Comparison of ENCODE assay signal across 9 cellular contexts in the genomic region with DNA sequence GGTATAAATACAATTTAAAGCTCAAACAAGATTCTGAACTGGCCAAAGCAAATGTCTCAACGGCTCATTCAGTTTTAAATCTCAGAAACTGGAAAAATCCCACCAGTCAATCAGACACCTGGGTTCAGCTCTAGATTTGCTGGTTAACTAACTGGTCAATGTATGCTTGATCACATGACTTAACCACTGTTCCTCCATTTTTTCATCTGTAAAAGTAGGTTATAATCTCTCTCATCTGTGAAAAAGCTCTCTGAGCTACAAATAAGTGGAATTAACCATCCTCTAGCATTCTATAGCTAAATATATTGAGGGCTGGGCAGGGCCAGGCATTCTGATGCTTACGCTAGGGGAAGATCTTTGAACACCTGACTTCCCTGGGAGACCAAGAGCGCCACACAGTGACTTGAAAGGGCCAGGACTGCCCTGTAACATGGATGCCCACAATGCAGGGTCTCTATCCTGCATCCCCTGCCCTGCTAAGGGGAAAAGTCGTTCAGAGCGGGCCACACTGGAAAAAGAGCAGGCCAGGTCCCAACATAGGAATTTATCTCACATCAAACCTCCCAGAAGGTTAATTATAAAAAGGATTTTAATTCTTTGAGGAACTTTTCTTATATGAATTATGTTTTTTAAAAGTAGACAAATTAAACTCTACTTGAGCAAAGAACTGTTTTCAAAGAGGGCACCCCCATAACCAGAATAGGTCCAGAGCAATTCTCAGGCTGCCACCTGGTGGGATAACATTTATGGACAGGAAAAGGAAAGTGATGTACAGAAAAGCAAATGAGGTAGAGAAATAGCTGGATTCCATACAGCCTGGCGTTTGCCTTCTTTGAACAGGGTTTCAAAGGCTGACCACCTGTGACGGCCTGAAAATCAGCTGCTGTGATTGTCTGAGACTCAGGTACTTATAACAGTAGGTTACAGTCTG. TPM values are rescaled to one million over a fixed set of nuclear protein-coding genes. Genes with fewer than 3 reads are reported as not detected.
DNase-seq lines count a peak whose midpoint lies in the region; ATAC-seq and TF ChIP-seq lines count a peak whose summit lies in the region.
"Had no signal": no experiment of that assay in that cellular context is flagged by ENCODE, and none has a peak within 500 bp of the region (broad histone marks: within the 10 kb centered on the region; RNA-seq: fewer than 3 reads in every experiment).

No MANE protein-coding gene starts in this region.

- H3K4me1 ChIP-seq in H9 (ENCODE audit: insufficient read depth, low read length) (peaks cover 3% of the 10 kb centered on the region), fibroblast of lung (ENCODE audit: control insufficient read depth, extremely low read depth, insufficient read depth, low read length) (peaks cover 6% of the 10 kb centered on the region)

- H3K4me2 ChIP-seq in H9 (ENCODE audit: insufficient read depth, insufficient read length, low read length): peak overlapping the region; percentile 79
- peak overlapping the region; percentile 85 for H3K4me2 ChIP-seq in fibroblast of lung (ENCODE audit: extremely low read depth, insufficient read depth, low read length)
- peak overlapping the region; percentile 69 for H3K4me2 ChIP-seq in neural cell (ENCODE audit: low read length)

- H3K9me3 Mint-ChIP-seq in activated CD4-positive, alpha-beta T cell treated with anti-CD3 and anti-CD28 coated beads for 36 hours (ENCODE audit: low read depth): no peaks in the 10 kb centered on the region
- H3K9me3 Mint-ChIP-seq in H9: no peaks in the 10 kb centered on the region
- H3K9me3 Mint-ChIP-seq in activated CD4-positive, alpha-beta T cell treated with anti-CD3 and anti-CD28 coated beads, Interleukin-2, amount 10 ng/mL, durations not matched to agents 7 days and 5 days: no peaks in the 10 kb centered on the region

- no peak overlapping the region for H3K14ac ChIP-seq in H9 (ENCODE audit: insufficient read depth, low read length)

- H2AFZ ChIP-seq in H9 (ENCODE audit: low read length) (no peak overlapping the region), fibroblast of lung (ENCODE audit: low read length) (no peak overlapping the region), neural cell (ENCODE audit: low read depth, low read length) (no peak overlapping the region)

- CTCF ChIA-PET in activated CD4-positive, alpha-beta T cell treated with anti-CD3 and anti-CD28 coated beads for 36 hours (lab: Charles Lee): interaction anchor here (0.6 to 4.1 kb wide), 27 partner anchors 8 to 850 kb away, joined by 3 to 41 read pairs (median 4); a partner anchor contains a TSS
- CTCF ChIA-PET in activated CD4-positive, alpha-beta T cell treated with anti-CD3 and anti-CD28 coated beads, Interleukin-2, amount 10 ng/mL, durations not matched to agents 7 days and 5 days (lab: Charles Lee): interaction anchor here (0.6 to 2.1 kb wide), 18 partner anchors 8 to 346 kb away, joined by 3 to 4 read pairs (median 3); no protein-coding TSS in a partner anchor

- peak; percentile 24 for ATAC-seq in activated CD4-positive, alpha-beta T cell treated with anti-CD3 and anti-CD28 coated beads for 36 hours
- ATAC-seq in HG02642 (IDR thresholded peaks at IDR 0.05; ENCODE audit: poor library complexity, unreplicated experiment): no peak

- H3K9ac ChIP-seq in H9 (ENCODE audit: extremely low read depth, insufficient read length, low read length): no peak overlapping the region
- H3K9ac ChIP-seq in fibroblast of lung (ENCODE audit: insufficient read depth, low read length): no peak overlapping the region
- H3K9ac ChIP-seq in neural cell (ENCODE audit: low read length): no peak overlapping the region

- H4K91ac ChIP-seq in H9 (ENCODE audit: insufficient read length, low read depth, low read length): no peak overlapping the region

- no peak overlapping the region for H2BK5ac ChIP-seq in H9 (ENCODE audit: insufficient read length, low read length)

- no peak overlapping the region for H4K8ac ChIP-seq in H9 (replicated peaks; ENCODE audit: insufficient read length, low read depth, low read length)

- no peak for TF ChIP-seq EP300 in neural cell (conservative IDR thresholded peaks at IDR 0.05; ENCODE audit: poor library complexity, severe bottlenecking)

- H3K79me2 ChIP-seq in H9 (ENCODE audit: insufficient read depth, low read length): peaks cover 2% of the 10 kb centered on the region; the same call in 1 of the 2 replicates
- H3K79me2 ChIP-seq in fibroblast of lung (ENCODE audit: control insufficient read depth, insufficient read depth, low read length): peaks cover 43% of the 10 kb centered on the region
- peaks cover 46% of the 10 kb centered on the region for H3K79me2 ChIP-seq in neural cell (replicated peaks; ENCODE audit: insufficient read depth, low read length)

- H3K27ac ChIP-seq in H9 (ENCODE audit: insufficient read length, low read depth, low read length): no peak overlapping the region
- H3K27ac ChIP-seq in fibroblast of lung (ENCODE audit: insufficient read depth, low read length): no peak overlapping the region
- H3K27ac ChIP-seq in neural cell (ENCODE audit: low read length): no peak overlapping the region
- H3K27ac ChIP-seq: pancreas had no signal

- peak overlapping the region; percentile 88 for H3K4me3 Mint-ChIP-seq in activated CD4-positive, alpha-beta T cell treated with anti-CD3 and anti-CD28 coated beads for 36 hours
- peak overlapping the region; percentile 90 to 94 for H3K4me3 Mint-ChIP-seq in H9
- H3K4me3 Mint-ChIP-seq in activated CD4-positive, alpha-beta T cell treated with anti-CD3 and anti-CD28 coated beads, Interleukin-2, amount 10 ng/mL, durations not matched to agents 7 days and 5 days: peak overlapping the region; percentile 82

- H4K5ac ChIP-seq in H9 (ENCODE audit: insufficient read length, low read depth, low read length): no peak overlapping the region

- H2BK15ac ChIP-seq in H9 (ENCODE audit: low read depth, low read length): no peak overlapping the region

- peaks cover 12% of the 10 kb centered on the region for H3K36me3 Mint-ChIP-seq in activated CD4-positive, alpha-beta T cell treated with anti-CD3 and anti-CD28 coated beads for 36 hours (ENCODE audit: low read depth)
- peaks cover 5 to 13% (median 11%) of the 10 kb centered on the region in 3 experiments; a peak in 5 of 7 replicates for H3K36me3 Mint-ChIP-seq in H9 (ENCODE audit: insufficient read depth in 1 of 3, low read depth in 3 of 3)
- H3K36me3 Mint-ChIP-seq in activated CD4-positive, alpha-beta T cell treated with anti-CD3 and anti-CD28 coated beads, Interleukin-2, amount 10 ng/mL, durations not matched to agents 7 days and 5 days (ENCODE audit: low read depth): peaks cover 7% of the 10 kb centered on the region

- H3K4ac ChIP-seq in H9 (ENCODE audit: low read depth, low read length): no peak overlapping the region

- H3K18ac ChIP-seq in H9 (ENCODE audit: insufficient read length, low read depth, low read length): no peak overlapping the region

- no peak overlapping the region for H3K23ac ChIP-seq in H9 (ENCODE audit: insufficient read length, low read depth, low read length)

- peak overlapping the region; percentile 52 to 95 (median 60) for H3K4me3 ChIP-seq in fibroblast of lung (replicated peaks in 1 of 4; ENCODE audit: control extremely low read depth in 1 of 4, insufficient read depth in 1 of 4, low read depth in 3 of 4, low read length in 4 of 4)
- peak overlapping the region; percentile 82 for H3K4me3 ChIP-seq in neural cell (ENCODE audit: low read length)

- no peaks in the 10 kb centered on the region for H3F3A ChIP-seq in neural cell (ENCODE audit: insufficient read depth, low read length, poor library complexity, severe bottlenecking)

- H2BK20ac ChIP-seq in H9 (ENCODE audit: low read depth, low read length, poor library complexity, severe bottlenecking): no peak overlapping the region

- peaks cover 2% of the 10 kb centered on the region for H3K27me3 Mint-ChIP-seq in activated CD4-positive, alpha-beta T cell treated with anti-CD3 and anti-CD28 coated beads for 36 hours
- H3K27me3 Mint-ChIP-seq in H9 (ENCODE audit: low read depth): peaks cover 37% of the 10 kb centered on the region
- H3K27me3 Mint-ChIP-seq in activated CD4-positive, alpha-beta T cell treated with anti-CD3 and anti-CD28 coated beads, Interleukin-2, amount 10 ng/mL, durations not matched to agents 7 days and 5 days: peaks cover 24% of the 10 kb centered on the region

- H3K36me3 ChIP-seq in fibroblast of lung (ENCODE audit: control insufficient read depth, insufficient read depth, low read length) (peaks cover 1% of the 10 kb centered on the region), neural cell (ENCODE audit: insufficient read depth, low read length) (no peaks in the 10 kb centered on the region)

- intact Hi-C loops in activated CD4-positive, alpha-beta T cell treated with anti-CD3 and anti-CD28 coated beads for 36 hours (cut with DNase I, micrococcal nuclease): loop anchor here (1.0 to 5.0 kb wide), 13 partner anchors 21 to 617 kb away; a partner anchor contains a TSS

- H3T11ph ChIP-seq in H9 (ENCODE audit: low read length): no peak overlapping the region

- POLR2A ChIA-PET in activated CD4-positive, alpha-beta T cell treated with anti-CD3 and anti-CD28 coated beads for 36 hours (lab: Charles Lee): interaction anchor here (0.6 kb wide), 2 partner anchors 24 to 301 kb away, joined by 4 to 6 read pairs; no protein-coding TSS in a partner anchor
- POLR2A ChIA-PET in activated CD4-positive, alpha-beta T cell treated with anti-CD3 and anti-CD28 coated beads, Interleukin-2, amount 10 ng/mL, durations not matched to agents 7 days and 5 days (lab: Charles Lee): interaction anchor here (1.5 kb wide), 1 partner anchor 261 kb away, joined by 3 read pairs; no protein-coding TSS in a partner anchor

- peaks cover 39% of the 10 kb centered on the region for H3K4me1 Mint-ChIP-seq in activated CD4-positive, alpha-beta T cell treated with anti-CD3 and anti-CD28 coated beads for 36 hours
- peaks cover 14 to 17% of the 10 kb centered on the region in 2 experiments for H3K4me1 Mint-ChIP-seq in H9
- H3K4me1 Mint-ChIP-seq in activated CD4-positive, alpha-beta T cell treated with anti-CD3 and anti-CD28 coated beads, Interleukin-2, amount 10 ng/mL, durations not matched to agents 7 days and 5 days: peaks cover 43% of the 10 kb centered on the region

- no peak overlapping the region for H3K56ac ChIP-seq in H9 (ENCODE audit: insufficient read length, low read depth, low read length)

- no peak overlapping the region for H2BK12ac ChIP-seq in H9 (ENCODE audit: insufficient read length, low read depth, low read length)

- peaks cover 3% of the 10 kb centered on the region for H3K23me2 ChIP-seq in H9 (ENCODE audit: insufficient read length, low read depth, low read length, poor library complexity, severe bottlenecking)

- no peak overlapping the region for H2AK5ac ChIP-seq in H9 (ENCODE audit: insufficient read length, low read length)

- no peaks in the 10 kb centered on the region for H3K9me3 ChIP-seq in H9 (ENCODE audit: control insufficient read depth, low read depth, low read length)
- H3K9me3 ChIP-seq in fibroblast of lung (ENCODE audit: control insufficient read depth, insufficient read depth, low read depth, low read length): no peaks in the 10 kb centered on the region
- H3K9me3 ChIP-seq in neural cell (ENCODE audit: low read length): no peaks in the 10 kb centered on the region
- H3K9me3 ChIP-seq: pancreas had no signal

- no CpG with 5 or more reads among the region's 7 CpGs for WGBS in H9 (ENCODE audit: extremely low coverage, insufficient read length, low lambda C conversion rate)

- TF ChIP-seq RAD21 in neural cell (conservative IDR thresholded peaks at IDR 0.05): peak; percentile 69

- H2BK120ac ChIP-seq in H9 (ENCODE audit: low read depth, low read length, poor library complexity, severe bottlenecking): no peak overlapping the region

- H3K27me3 ChIP-seq in H9 (ENCODE audit: insufficient read depth, low read length): peaks cover 3% of the 10 kb centered on the region; the same call in 1 of the 2 replicates
- no peaks in the 10 kb centered on the region for H3K27me3 ChIP-seq in fibroblast of lung (ENCODE audit: control insufficient read depth, insufficient read depth, low read length)
- no peaks in the 10 kb centered on the region for H3K27me3 ChIP-seq in neural cell (ENCODE audit: insufficient read depth, low read depth, low read length)
- H3K27me3 ChIP-seq: pancreas had no signal

- peak; percentile 74 for TF ChIP-seq CTCF in H9 (conservative IDR thresholded peaks at IDR 0.05)
- peak; percentile 14 to 51 for TF ChIP-seq CTCF in fibroblast of lung (conservative IDR thresholded peaks at IDR 0.05 in 1 of 2, IDR thresholded peaks at IDR 0.05 in 1 of 2; ENCODE audit: low read depth in 1 of 2, low read length in 2 of 2)
- peak; percentile 62 for TF ChIP-seq CTCF in neural cell (IDR thresholded peaks at IDR 0.05; ENCODE audit: poor library complexity, severe bottlenecking)

- peaks cover 11% of the 10 kb centered on the region for H3K79me1 ChIP-seq in H9 (ENCODE audit: insufficient read depth, low read depth, low read length, poor library complexity, severe bottlenecking)

- H3K9me2 ChIP-seq in neural cell (ENCODE audit: insufficient read depth, low read length): no peaks in the 10 kb centered on the region

- H3K27ac Mint-ChIP-seq in activated CD4-positive, alpha-beta T cell treated with anti-CD3 and anti-CD28 coated beads for 36 hours: peak overlapping the region; percentile 55
- H3K27ac Mint-ChIP-seq in H9: no peak overlapping the region
- peak overlapping the region; percentile 50 for H3K27ac Mint-ChIP-seq in activated CD4-positive, alpha-beta T cell treated with anti-CD3 and anti-CD28 coated beads, Interleukin-2, amount 10 ng/mL, durations not matched to agents 7 days and 5 days

- peak; percentile 71 for DNase-seq in activated CD4-positive, alpha-beta T cell treated with anti-CD3 and anti-CD28 coated beads for 36 hours
- no peak for DNase-seq in activated CD4-positive, alpha-beta T cell treated with anti-CD3 and anti-CD28 coated beads, Interleukin-2, amount 50 U/mL, for 1 hour
- DNase-seq in H9 (peak; percentile 77), NCI-H1105 (lab: John Stamatoyannopoulos, UW) (peak; percentile 17), fibroblast of lung (ENCODE audit: low read depth in 2 of 2) (peak; percentile 42 to 63)
- DNase-seq in activated CD4-positive, alpha-beta T cell treated with anti-CD3 and anti-CD28 coated beads, Interleukin-2, amount 10 ng/mL, durations not matched to agents 7 days and 5 days: peak; percentile 63

- H4K20me1 ChIP-seq in H9 (ENCODE audit: control insufficient read depth, insufficient read depth, insufficient read length): no peaks in the 10 kb centered on the region
- no peaks in the 10 kb centered on the region for H4K20me1 ChIP-seq in fibroblast of lung (ENCODE audit: control insufficient read depth, extremely low read depth, insufficient read depth, low read length)
- H4K20me1 ChIP-seq in neural cell (ENCODE audit: insufficient read depth): no peaks in the 10 kb centered on the region

RNA-seq across cellular contexts. Expression of a gene that starts 1.8 kb away (rescaled TPM):
- total RNA-seq in activated CD4-positive, alpha-beta T cell treated with anti-CD3 and anti-CD28 coated beads for 36 hours: 10 to 100 TPM; 17.2 to 19.2 TPM
- total RNA-seq in H9 (2021) (13.5 and 16.2 TPM in 2 replicates), fibroblast of lung (9.2 and 19.2 TPM in 2 replicates)
- 10 to 100 TPM; 10.8 to 13.2 TPM for total RNA-seq in activated CD4-positive, alpha-beta T cell treated with anti-CD3 and anti-CD28 coated beads, Interleukin-2, amount 10 ng/mL, durations not matched to agents 7 days and 5 days
- polyA plus RNA-seq in fibroblast of lung (23.4 and 24.8 TPM in 2 replicates), neural cell (19.7 and 36.9 TPM in 2 replicates)
- 19.5 and 22.7 TPM in 2 replicates for polyA plus RNA-seq in fibroblast of lung (2012)
- polyA minus RNA-seq in fibroblast of lung (ENCODE audit: low replicate concordance) (2.9 and 4.4 TPM in 2 replicates), neural cell (10.1 and 10.5 TPM in 2 replicates)

RNA-seq across cellular contexts. Expression of a gene that starts 22.0 kb away (rescaled TPM):
- 1 to 10 TPM; 4.1 to 9.9 TPM for total RNA-seq in activated CD4-positive, alpha-beta T cell treated with anti-CD3 and anti-CD28 coated beads for 36 hours
- 26.4 and 29.7 TPM in 2 replicates for total RNA-seq in H9 (2021)
- total RNA-seq in activated CD4-positive, alpha-beta T cell treated with anti-CD3 and anti-CD28 coated beads, Interleukin-2, amount 10 ng/mL, durations not matched to agents 7 days and 5 days: 10 to 100 TPM in 1 of 2 experiments, 1 to 10 TPM in 1; 8.9 to 10.1 TPM
- 26.9 and 27.2 TPM in 2 replicates for total RNA-seq in fibroblast of lung
- 11.5 and 19.1 TPM in 2 replicates for polyA plus RNA-seq in fibroblast of lung
- 7.5 and 12.1 TPM in 2 replicates for polyA plus RNA-seq in fibroblast of lung (2012)
- 6.0 and 30.6 TPM in 2 replicates for polyA minus RNA-seq in fibroblast of lung (ENCODE audit: low replicate concordance)
- 8.4 and 9.8 TPM in 2 replicates for polyA plus RNA-seq in neural cell
- polyA minus RNA-seq in neural cell: 56.7 and 57.3 TPM in 2 replicates

RNA-seq across cellular contexts. Expression of a gene that starts 44.8 kb away (rescaled TPM):
- 10 to 100 TPM; 40.9 to 45.0 TPM for total RNA-seq in activated CD4-positive, alpha-beta T cell treated with anti-CD3 and anti-CD28 coated beads for 36 hours
- total RNA-seq in H9 (2021) (22.1 and 22.9 TPM in 2 replicates), fibroblast of lung (19.3 and 25.3 TPM in 2 replicates)
- total RNA-seq in activated CD4-positive, alpha-beta T cell treated with anti-CD3 and anti-CD28 coated beads, Interleukin-2, amount 10 ng/mL, durations not matched to agents 7 days and 5 days: 10 to 100 TPM; 55.2 to 64.5 TPM
- polyA plus RNA-seq in fibroblast of lung (17.2 and 18.4 TPM in 2 replicates), neural cell (92.8 and 99.2 TPM in 2 replicates)
- polyA plus RNA-seq in fibroblast of lung (2012): 15.3 and 15.5 TPM in 2 replicates
- polyA minus RNA-seq in fibroblast of lung (ENCODE audit: low replicate concordance) (0.22 and 0.90 TPM in 2 replicates), neural cell (58.2 and 63.3 TPM in 2 replicates)

Comparison
In these comparisons a context has a peak if more than half of its experiments do, and no peak if none do; other contexts are left out.
1. H3K27ac Mint-ChIP-seq: peak in activated CD4-positive, alpha-beta T cell treated with anti-CD3 and anti-CD28 coated beads for 36 hours (single experiment) and activated CD4-positive, alpha-beta T cell treated with anti-CD3 and anti-CD28 coated beads, Interleukin-2, amount 10 ng/mL, durations not matched to agents 7 days and 5 days (single experiment); none in H9 (0 of 3).
2. Peak in every context shown above with its lines, with median percentiles within 50 percentile points of each other: H3K4me3 Mint-ChIP-seq, H3K4me2 ChIP-seq and CTCF ChIP-seq.